Comparison of ENCODE assay signal across 1 cellular context in the genomic region with DNA sequence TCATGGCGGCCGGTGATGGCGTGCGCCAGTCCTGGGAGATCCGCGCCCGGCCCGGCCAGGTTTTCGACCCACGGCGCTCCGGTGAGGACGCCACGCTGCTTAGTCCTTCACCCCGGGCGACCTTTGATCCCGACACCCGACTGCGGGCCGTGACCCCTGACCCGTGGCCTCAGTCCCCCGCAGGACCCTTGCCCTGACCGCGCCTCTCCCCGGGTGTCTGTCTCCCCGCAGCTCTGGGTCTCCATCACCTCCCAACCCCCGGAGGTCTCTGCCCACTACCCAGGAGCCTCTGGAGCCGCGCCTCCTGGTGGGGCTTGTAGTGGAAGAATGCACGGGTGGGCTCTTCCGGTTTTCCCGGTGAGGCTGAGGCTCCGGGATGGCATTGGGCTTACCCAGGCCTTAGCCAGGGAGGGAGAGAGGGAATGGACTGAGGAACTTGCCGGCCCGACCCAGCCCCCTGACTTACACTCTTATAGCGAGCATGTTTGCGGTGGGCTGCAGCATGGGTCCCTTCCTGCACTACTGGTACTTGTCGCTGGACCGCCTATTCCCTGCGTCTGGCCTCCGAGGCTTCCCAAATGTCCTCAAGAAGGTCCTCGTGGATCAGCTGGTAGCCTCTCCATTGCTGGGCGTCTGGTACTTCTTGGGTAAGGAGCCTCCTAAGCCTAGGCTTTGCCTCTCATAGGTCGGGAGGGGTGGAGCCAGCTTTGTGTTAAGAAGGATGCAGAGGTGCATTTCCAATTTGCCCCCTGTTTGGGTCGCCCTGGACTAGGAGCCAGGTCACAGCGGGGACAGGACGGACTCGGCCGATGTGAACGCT.
TF ChIP-seq lines count a peak whose summit lies in the region.

No MANE protein-coding gene starts in this region.

TF ChIP-seq in HepG2, 621 proteins besides CTCF, POLR2A, EP300 and RAD21 (continued from another document and continues in another):
- TF ChIP-seq, protein P1, sequence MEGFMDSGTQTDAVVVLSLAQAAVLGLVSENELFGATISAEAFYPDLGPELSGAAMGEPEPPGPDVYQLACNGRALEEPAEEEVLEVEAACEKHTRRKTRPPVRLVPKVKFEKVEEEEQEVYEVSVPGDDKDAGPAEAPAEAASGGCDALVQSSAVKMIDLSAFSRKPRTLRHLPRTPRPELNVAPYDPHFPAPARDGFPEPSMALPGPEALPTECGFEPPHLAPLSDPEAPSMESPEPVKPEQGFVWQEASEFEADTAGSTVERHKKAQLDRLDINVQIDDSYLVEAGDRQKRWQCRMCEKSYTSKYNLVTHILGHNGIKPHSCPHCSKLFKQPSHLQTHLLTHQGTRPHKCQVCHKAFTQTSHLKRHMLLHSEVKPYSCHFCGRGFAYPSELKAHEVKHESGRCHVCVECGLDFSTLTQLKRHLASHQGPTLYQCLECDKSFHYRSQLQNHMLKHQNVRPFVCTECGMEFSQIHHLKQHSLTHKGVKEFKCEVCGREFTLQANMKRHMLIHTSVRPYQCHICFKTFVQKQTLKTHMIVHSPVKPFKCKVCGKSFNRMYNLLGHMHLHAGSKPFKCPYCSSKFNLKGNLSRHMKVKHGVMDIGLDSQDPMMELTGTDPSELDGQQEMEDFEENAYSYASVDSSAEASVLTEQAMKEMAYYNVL (CRISPR knock-in tag; IDR thresholded peaks at IDR 0.05; ENCODE audit: borderline replicate concordance), result peak; percentile 27; the same call in 1 of the 2 replicates
- TF ChIP-seq ZFYVE20 (CRISPR knock-in tag; IDR thresholded peaks at IDR 0.05; ENCODE audit: borderline replicate concordance, low read depth), result no peak
- no peak for TF ChIP-seq SNAI1 (CRISPR knock-in tag; IDR thresholded peaks at IDR 0.05; ENCODE audit: borderline replicate concordance)
- TF ChIP-seq BCL6 (CRISPR knock-in tag; IDR thresholded peaks at IDR 0.05), result no peak; the same call in 1 of the 2 replicates
- no peak for TF ChIP-seq TBX2 (CRISPR knock-in tag; IDR thresholded peaks at IDR 0.05; ENCODE audit: borderline replicate concordance)
- TF ChIP-seq, protein P2, sequence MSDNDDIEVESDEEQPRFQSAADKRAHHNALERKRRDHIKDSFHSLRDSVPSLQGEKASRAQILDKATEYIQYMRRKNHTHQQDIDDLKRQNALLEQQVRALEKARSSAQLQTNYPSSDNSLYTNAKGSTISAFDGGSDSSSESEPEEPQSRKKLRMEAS (IDR thresholded peaks at IDR 0.05), result peak; percentile 57
- no peak for TF ChIP-seq SOX5 (CRISPR knock-in tag; IDR thresholded peaks at IDR 0.05; ENCODE audit: borderline replicate concordance)
- no peak for TF ChIP-seq ZBTB3 (CRISPR knock-in tag; IDR thresholded peaks at IDR 0.05; ENCODE audit: borderline replicate concordance, low read depth)
- TF ChIP-seq ZNF24 (IDR thresholded peaks at IDR 0.05), result no peak
- TF ChIP-seq MAZ (IDR thresholded peaks at IDR 0.05; ENCODE audit: borderline replicate concordance, low read depth, low read length), result no peak
- TF ChIP-seq MAZ (CRISPR knock-in tag; IDR thresholded peaks at IDR 0.05; ENCODE audit: low read depth), result 0 out of 2 replicates have a peak, but pooled peaks have one; percentile 0
- TF ChIP-seq ZNF720 (CRISPR knock-in tag; IDR thresholded peaks at IDR 0.05), result no peak
- TF ChIP-seq GZF1 (CRISPR knock-in tag; IDR thresholded peaks at IDR 0.05), result no peak
- TF ChIP-seq, protein P3, sequence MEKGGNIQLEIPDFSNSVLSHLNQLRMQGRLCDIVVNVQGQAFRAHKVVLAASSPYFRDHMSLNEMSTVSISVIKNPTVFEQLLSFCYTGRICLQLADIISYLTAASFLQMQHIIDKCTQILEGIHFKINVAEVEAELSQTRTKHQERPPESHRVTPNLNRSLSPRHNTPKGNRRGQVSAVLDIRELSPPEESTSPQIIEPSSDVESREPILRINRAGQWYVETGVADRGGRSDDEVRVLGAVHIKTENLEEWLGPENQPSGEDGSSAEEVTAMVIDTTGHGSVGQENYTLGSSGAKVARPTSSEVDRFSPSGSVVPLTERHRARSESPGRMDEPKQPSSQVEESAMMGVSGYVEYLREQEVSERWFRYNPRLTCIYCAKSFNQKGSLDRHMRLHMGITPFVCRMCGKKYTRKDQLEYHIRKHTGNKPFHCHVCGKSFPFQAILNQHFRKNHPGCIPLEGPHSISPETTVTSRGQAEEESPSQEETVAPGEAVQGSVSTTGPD (CRISPR knock-in tag; IDR thresholded peaks at IDR 0.05), result no peak
- peak; percentile 84 for TF ChIP-seq NR2C2 (CRISPR knock-in tag; IDR thresholded peaks at IDR 0.05; ENCODE audit: borderline replicate concordance)
- 0 out of 2 replicates have a peak, but pooled peaks have one; percentile 20 for TF ChIP-seq SNAPC2 (CRISPR knock-in tag; IDR thresholded peaks at IDR 0.05)
- TF ChIP-seq EED (CRISPR knock-in tag; IDR thresholded peaks at IDR 0.05), result 0 out of 2 replicates have a peak, but pooled peaks have one; percentile 54
- TF ChIP-seq ZNF558 (CRISPR knock-in tag; IDR thresholded peaks at IDR 0.05; ENCODE audit: borderline replicate concordance), result no peak
- TF ChIP-seq MYNN (CRISPR knock-in tag; IDR thresholded peaks at IDR 0.05; ENCODE audit: low read depth), result no peak
- TF ChIP-seq GTF2F1 (IDR thresholded peaks at IDR 0.05; ENCODE audit: low read length), result no peak
- no peak for TF ChIP-seq ZNF263 (CRISPR knock-in tag; IDR thresholded peaks at IDR 0.05)
- TF ChIP-seq ZNF274 (CRISPR knock-in tag; IDR thresholded peaks at IDR 0.05), result no peak
- no peak for TF ChIP-seq MAFG (CRISPR knock-in tag; IDR thresholded peaks at IDR 0.05)
- TF ChIP-seq ARNTL (CRISPR knock-in tag; IDR thresholded peaks at IDR 0.05), result 0 out of 2 replicates have a peak, but pooled peaks have one; percentile 28
- TF ChIP-seq, protein P4, sequence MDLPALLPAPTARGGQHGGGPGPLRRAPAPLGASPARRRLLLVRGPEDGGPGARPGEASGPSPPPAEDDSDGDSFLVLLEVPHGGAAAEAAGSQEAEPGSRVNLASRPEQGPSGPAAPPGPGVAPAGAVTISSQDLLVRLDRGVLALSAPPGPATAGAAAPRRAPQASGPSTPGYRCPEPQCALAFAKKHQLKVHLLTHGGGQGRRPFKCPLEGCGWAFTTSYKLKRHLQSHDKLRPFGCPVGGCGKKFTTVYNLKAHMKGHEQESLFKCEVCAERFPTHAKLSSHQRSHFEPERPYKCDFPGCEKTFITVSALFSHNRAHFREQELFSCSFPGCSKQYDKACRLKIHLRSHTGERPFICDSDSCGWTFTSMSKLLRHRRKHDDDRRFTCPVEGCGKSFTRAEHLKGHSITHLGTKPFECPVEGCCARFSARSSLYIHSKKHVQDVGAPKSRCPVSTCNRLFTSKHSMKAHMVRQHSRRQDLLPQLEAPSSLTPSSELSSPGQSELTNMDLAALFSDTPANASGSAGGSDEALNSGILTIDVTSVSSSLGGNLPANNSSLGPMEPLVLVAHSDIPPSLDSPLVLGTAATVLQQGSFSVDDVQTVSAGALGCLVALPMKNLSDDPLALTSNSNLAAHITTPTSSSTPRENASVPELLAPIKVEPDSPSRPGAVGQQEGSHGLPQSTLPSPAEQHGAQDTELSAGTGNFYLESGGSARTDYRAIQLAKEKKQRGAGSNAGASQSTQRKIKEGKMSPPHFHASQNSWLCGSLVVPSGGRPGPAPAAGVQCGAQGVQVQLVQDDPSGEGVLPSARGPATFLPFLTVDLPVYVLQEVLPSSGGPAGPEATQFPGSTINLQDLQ (CRISPR knock-in tag; IDR thresholded peaks at IDR 0.05), result 0 out of 2 replicates have a peak, but pooled peaks have one; percentile 34
- no peak for TF ChIP-seq ZSCAN12 (CRISPR knock-in tag; IDR thresholded peaks at IDR 0.05)
- TF ChIP-seq ZNF562 (CRISPR knock-in tag; IDR thresholded peaks at IDR 0.05; ENCODE audit: borderline replicate concordance), result no peak
- TF ChIP-seq HNF4A (CRISPR knock-in tag; IDR thresholded peaks at IDR 0.05), result peak; percentile 69
- no peak for TF ChIP-seq PLRG1 (conservative IDR thresholded peaks at IDR 0.05)
- 0 out of 2 replicates have a peak, but pooled peaks have one; percentile 1 for TF ChIP-seq ZNF891 (CRISPR knock-in tag; IDR thresholded peaks at IDR 0.05)
- TF ChIP-seq, protein P5, sequence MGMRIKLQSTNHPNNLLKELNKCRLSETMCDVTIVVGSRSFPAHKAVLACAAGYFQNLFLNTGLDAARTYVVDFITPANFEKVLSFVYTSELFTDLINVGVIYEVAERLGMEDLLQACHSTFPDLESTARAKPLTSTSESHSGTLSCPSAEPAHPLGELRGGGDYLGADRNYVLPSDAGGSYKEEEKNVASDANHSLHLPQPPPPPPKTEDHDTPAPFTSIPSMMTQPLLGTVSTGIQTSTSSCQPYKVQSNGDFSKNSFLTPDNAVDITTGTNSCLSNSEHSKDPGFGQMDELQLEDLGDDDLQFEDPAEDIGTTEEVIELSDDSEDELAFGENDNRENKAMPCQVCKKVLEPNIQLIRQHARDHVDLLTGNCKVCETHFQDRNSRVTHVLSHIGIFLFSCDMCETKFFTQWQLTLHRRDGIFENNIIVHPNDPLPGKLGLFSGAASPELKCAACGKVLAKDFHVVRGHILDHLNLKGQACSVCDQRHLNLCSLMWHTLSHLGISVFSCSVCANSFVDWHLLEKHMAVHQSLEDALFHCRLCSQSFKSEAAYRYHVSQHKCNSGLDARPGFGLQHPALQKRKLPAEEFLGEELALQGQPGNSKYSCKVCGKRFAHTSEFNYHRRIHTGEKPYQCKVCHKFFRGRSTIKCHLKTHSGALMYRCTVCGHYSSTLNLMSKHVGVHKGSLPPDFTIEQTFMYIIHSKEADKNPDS (CRISPR knock-in tag; IDR thresholded peaks at IDR 0.05), result no peak
- TF ChIP-seq ERF (CRISPR knock-in tag; IDR thresholded peaks at IDR 0.05), result no peak
- no peak for TF ChIP-seq ZNF3 (CRISPR knock-in tag; IDR thresholded peaks at IDR 0.05)
- peak; percentile 46; the same call in 1 of the 2 replicates for TF ChIP-seq MYC (CRISPR knock-in tag; IDR thresholded peaks at IDR 0.05; ENCODE audit: borderline replicate concordance)
- no peak; the same call in 1 of the 2 replicates for TF ChIP-seq ZFX (CRISPR knock-in tag; IDR thresholded peaks at IDR 0.05; ENCODE audit: low read depth)
- peak; percentile 65; the same call in 1 of the 2 replicates for TF ChIP-seq REPIN1 (CRISPR knock-in tag; IDR thresholded peaks at IDR 0.05; ENCODE audit: borderline replicate concordance, low read depth)
- no peak for TF ChIP-seq PCBP2 (optimal IDR thresholded peaks at IDR 0.05; ENCODE audit: low read depth, low read length, poor library complexity, severe bottlenecking)
- TF ChIP-seq ZNF83 (CRISPR knock-in tag; IDR thresholded peaks at IDR 0.05; ENCODE audit: borderline replicate concordance), result no peak
- 0 out of 2 replicates have a peak, but pooled peaks have one; percentile 35 for TF ChIP-seq ETV6 (CRISPR knock-in tag; conservative IDR thresholded peaks at IDR 0.05)
- TF ChIP-seq, protein P6, sequence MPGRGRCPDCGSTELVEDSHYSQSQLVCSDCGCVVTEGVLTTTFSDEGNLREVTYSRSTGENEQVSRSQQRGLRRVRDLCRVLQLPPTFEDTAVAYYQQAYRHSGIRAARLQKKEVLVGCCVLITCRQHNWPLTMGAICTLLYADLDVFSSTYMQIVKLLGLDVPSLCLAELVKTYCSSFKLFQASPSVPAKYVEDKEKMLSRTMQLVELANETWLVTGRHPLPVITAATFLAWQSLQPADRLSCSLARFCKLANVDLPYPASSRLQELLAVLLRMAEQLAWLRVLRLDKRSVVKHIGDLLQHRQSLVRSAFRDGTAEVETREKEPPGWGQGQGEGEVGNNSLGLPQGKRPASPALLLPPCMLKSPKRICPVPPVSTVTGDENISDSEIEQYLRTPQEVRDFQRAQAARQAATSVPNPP (CRISPR knock-in tag; IDR thresholded peaks at IDR 0.05), result no peak
- TF ChIP-seq ZNF660 (CRISPR knock-in tag; IDR thresholded peaks at IDR 0.05; ENCODE audit: borderline replicate concordance, low read depth), result no peak
- TF ChIP-seq, protein P7, sequence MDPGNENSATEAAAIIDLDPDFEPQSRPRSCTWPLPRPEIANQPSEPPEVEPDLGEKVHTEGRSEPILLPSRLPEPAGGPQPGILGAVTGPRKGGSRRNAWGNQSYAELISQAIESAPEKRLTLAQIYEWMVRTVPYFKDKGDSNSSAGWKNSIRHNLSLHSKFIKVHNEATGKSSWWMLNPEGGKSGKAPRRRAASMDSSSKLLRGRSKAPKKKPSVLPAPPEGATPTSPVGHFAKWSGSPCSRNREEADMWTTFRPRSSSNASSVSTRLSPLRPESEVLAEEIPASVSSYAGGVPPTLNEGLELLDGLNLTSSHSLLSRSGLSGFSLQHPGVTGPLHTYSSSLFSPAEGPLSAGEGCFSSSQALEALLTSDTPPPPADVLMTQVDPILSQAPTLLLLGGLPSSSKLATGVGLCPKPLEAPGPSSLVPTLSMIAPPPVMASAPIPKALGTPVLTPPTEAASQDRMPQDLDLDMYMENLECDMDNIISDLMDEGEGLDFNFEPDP (CRISPR knock-in tag; conservative IDR thresholded peaks at IDR 0.05), result no peak
- TF ChIP-seq, protein P8, sequence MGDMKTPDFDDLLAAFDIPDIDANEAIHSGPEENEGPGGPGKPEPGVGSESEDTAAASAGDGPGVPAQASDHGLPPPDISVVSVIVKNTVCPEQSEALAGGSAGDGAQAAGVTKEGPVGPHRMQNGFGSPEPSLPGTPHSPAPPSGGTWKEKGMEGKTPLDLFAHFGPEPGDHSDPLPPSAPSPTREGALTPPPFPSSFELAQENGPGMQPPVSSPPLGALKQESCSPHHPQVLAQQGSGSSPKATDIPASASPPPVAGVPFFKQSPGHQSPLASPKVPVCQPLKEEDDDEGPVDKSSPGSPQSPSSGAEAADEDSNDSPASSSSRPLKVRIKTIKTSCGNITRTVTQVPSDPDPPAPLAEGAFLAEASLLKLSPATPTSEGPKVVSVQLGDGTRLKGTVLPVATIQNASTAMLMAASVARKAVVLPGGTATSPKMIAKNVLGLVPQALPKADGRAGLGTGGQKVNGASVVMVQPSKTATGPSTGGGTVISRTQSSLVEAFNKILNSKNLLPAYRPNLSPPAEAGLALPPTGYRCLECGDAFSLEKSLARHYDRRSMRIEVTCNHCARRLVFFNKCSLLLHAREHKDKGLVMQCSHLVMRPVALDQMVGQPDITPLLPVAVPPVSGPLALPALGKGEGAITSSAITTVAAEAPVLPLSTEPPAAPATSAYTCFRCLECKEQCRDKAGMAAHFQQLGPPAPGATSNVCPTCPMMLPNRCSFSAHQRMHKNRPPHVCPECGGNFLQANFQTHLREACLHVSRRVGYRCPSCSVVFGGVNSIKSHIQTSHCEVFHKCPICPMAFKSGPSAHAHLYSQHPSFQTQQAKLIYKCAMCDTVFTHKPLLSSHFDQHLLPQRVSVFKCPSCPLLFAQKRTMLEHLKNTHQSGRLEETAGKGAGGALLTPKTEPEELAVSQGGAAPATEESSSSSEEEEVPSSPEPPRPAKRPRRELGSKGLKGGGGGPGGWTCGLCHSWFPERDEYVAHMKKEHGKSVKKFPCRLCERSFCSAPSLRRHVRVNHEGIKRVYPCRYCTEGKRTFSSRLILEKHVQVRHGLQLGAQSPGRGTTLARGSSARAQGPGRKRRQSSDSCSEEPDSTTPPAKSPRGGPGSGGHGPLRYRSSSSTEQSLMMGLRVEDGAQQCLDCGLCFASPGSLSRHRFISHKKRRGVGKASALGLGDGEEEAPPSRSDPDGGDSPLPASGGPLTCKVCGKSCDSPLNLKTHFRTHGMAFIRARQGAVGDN (CRISPR knock-in tag; IDR thresholded peaks at IDR 0.05), result peak; percentile 2
- TF ChIP-seq, protein P9, sequence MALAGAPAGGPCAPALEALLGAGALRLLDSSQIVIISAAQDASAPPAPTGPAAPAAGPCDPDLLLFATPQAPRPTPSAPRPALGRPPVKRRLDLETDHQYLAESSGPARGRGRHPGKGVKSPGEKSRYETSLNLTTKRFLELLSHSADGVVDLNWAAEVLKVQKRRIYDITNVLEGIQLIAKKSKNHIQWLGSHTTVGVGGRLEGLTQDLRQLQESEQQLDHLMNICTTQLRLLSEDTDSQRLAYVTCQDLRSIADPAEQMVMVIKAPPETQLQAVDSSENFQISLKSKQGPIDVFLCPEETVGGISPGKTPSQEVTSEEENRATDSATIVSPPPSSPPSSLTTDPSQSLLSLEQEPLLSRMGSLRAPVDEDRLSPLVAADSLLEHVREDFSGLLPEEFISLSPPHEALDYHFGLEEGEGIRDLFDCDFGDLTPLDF (CRISPR knock-in tag; IDR thresholded peaks at IDR 0.05), result no peak
- no peak for TF ChIP-seq ZSCAN29 (CRISPR knock-in tag; conservative IDR thresholded peaks at IDR 0.05)
- no peak for TF ChIP-seq TAF1 (CRISPR knock-in tag; IDR thresholded peaks at IDR 0.05)
- no peak for TF ChIP-seq ZNF17 (CRISPR knock-in tag; IDR thresholded peaks at IDR 0.05)
